ENCODE assay signal across 10 cellular contexts in the genomic region with DNA sequence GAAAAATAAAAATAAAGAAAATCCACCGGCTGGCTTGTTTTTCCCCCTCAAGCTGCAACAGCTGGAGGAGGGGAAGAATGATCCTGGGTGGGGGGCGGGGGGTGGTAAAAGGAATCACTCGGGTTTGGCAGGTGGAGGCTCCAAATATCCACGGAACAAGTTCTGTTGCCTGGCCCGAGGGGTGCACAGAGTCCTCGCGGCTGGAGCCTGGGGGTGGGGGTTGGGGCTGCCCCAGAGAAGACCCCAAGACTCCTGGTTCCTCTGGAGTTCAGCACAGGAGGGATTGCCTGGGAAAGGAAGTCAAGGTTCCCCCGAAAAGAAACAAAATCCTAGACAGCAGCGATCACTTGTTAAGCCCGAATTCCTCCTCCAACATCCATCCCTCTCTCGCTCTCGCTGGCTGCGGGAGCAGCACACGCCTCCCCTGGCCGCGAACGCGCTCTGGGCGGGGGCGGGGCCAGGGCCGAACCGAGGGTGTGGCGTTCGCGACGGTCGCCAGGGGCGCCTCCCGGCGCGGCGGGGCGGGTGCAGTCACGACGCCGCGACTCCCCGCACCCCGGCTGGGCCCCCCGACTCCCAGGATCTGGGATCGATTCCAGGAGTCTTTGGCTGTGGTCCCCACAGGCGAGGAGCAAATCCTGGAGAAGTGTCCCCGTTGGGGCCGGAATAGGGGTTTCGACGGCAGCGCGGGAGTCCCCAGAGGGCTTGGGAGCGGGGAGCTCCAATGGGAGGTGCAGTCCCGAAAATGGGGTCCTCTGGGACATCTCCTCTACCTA. TPM values are rescaled to one million over a fixed set of nuclear protein-coding genes. Genes with fewer than 3 reads are reported as not detected.
A peak's percentile ranks its signal among the peaks of the same experiment; 100 is the strongest.
DNase-seq lines count a peak whose midpoint lies in the region; ATAC-seq and TF ChIP-seq lines count a peak whose summit lies in the region.
"Had no signal": no experiment of that assay in that cellular context is flagged by ENCODE, and none has a peak within 500 bp of the region (broad histone marks: within the 10 kb centered on the region; RNA-seq: fewer than 3 reads in every experiment).

Gene KCNA4, minus strand, starts transcription at position 443 of the 776 bp plus-strand sequence. CDS start 4,352 bp downstream, outside the sequence.

- H3K27me3 ChIP-seq in ascending aorta, result no peaks in the 10 kb centered on the region
- peaks cover 44% of the 10 kb centered on the region for H3K27me3 ChIP-seq in suprapubic skin
- peaks cover 18% of the 10 kb centered on the region for H3K27me3 ChIP-seq in effector memory CD4-positive, alpha-beta T cell (replicated peaks; ENCODE audit: control insufficient read depth, insufficient read depth, low read length, poor library complexity, severe bottlenecking)
- 0 out of 2 replicates have a peak, but pooled peaks cover 6% of the 10 kb centered on the region for H3K27me3 ChIP-seq in PC-3 (ENCODE audit: low read length)

- POLR2A ChIA-PET in PC-3 (lab: Charles Lee; ENCODE audit: unreplicated experiment), result no interaction called here

- no peak within 1 kb of the TSS for H3K4me2 ChIP-seq in PC-3 (ENCODE audit: low read length)

- WGBS in suprapubic skin, result 2% methylated on average over 26 of the region's 50 CpGs

- no peaks in the 10 kb centered on the region for H3K36me3 ChIP-seq in ascending aorta
- H3K36me3 ChIP-seq in suprapubic skin, result no peaks in the 10 kb centered on the region
- H3K36me3 ChIP-seq in effector memory CD4-positive, alpha-beta T cell (ENCODE audit: control insufficient read depth, insufficient read depth, low read length), result no peaks in the 10 kb centered on the region
- H3K36me3 ChIP-seq in PC-3 (ENCODE audit: low read depth, low read length), result no peaks in the 10 kb centered on the region

- H3K9me2 ChIP-seq in PC-3 (replicated peaks; ENCODE audit: low read length), result no peaks in the 10 kb centered on the region

- H3F3A ChIP-seq in PC-3 (ENCODE audit: low read length, unreplicated experiment), result no peaks in the 10 kb centered on the region

- CTCF ChIA-PET in PC-3 (lab: Charles Lee), result no interaction called here

- H3K9ac ChIP-seq in PC-3 (ENCODE audit: low read length), result no peak within 1 kb of the TSS

- H3K27ac ChIP-seq in ascending aorta (no peak within 1 kb of the TSS), suprapubic skin (no peak within 1 kb of the TSS), PC-3 (ENCODE audit: low read length) (no peak within 1 kb of the TSS)
- no peak within 1 kb of the TSS for H3K27ac ChIP-seq in effector memory CD4-positive, alpha-beta T cell (ENCODE audit: insufficient read depth, low read length, poor library complexity, severe bottlenecking)

- no peaks in the 10 kb centered on the region for H4K20me1 ChIP-seq in PC-3 (ENCODE audit: low read length)

- no peaks in the 10 kb centered on the region for H3K9me3 ChIP-seq in ascending aorta
- H3K9me3 ChIP-seq in suprapubic skin, result no peaks in the 10 kb centered on the region
- no peaks in the 10 kb centered on the region for H3K9me3 ChIP-seq in effector memory CD4-positive, alpha-beta T cell (ENCODE audit: control insufficient read depth, low read length)
- no peaks in the 10 kb centered on the region for H3K9me3 ChIP-seq in PC-3 (ENCODE audit: low read length)

- peak; percentile 54 for DNase-seq in DMS 273 (lab: John Stamatoyannopoulos, UW; ENCODE audit: unreplicated experiment)
- no peak for DNase-seq in DMS 273 treated with DMSO at 0.1 percent for 48 hours (lab: John Stamatoyannopoulos, UW)
- no peak for DNase-seq in ascending aorta (ENCODE audit: low spot score in 2 of 2)
- peak; percentile 75 for DNase-seq in islet precursor cell
- DNase-seq in suprapubic skin (ENCODE audit: low spot score in 2 of 2), result no peak
- DNase-seq in effector memory CD4-positive, alpha-beta T cell, result no peak
- DNase-seq in PC-3, result no peak
- DNase-seq: activated CD8-positive, alpha-beta T cell treated with anti-CD3 and anti-CD28 coated beads for 36 hours; stimulated activated CD4-positive, alpha-beta T cell treated with anti-CD3 and anti-CD28 coated beads, Interleukin-1b, Interleukin-23, amount 100 ng/mL, for 48 hours had no signal

- H3K79me2 ChIP-seq in PC-3 (ENCODE audit: low read length), result no peaks in the 10 kb centered on the region

- peak within 1 kb of the TSS; percentile 53 to 55 for H3K4me3 ChIP-seq in ascending aorta
- H3K4me3 ChIP-seq in suprapubic skin, result peak within 1 kb of the TSS; percentile 43
- no peak within 1 kb of the TSS for H3K4me3 ChIP-seq in effector memory CD4-positive, alpha-beta T cell (ENCODE audit: insufficient read depth, low read depth, low read length, poor library complexity, severe bottlenecking)
- H3K4me3 ChIP-seq in PC-3 (ENCODE audit: low read length), result no peak within 1 kb of the TSS

- H3K4me1 ChIP-seq in ascending aorta, result peaks cover 0 to 3% of the 10 kb centered on the region in 2 donors
- peaks cover 15% of the 10 kb centered on the region for H3K4me1 ChIP-seq in suprapubic skin
- H3K4me1 ChIP-seq in effector memory CD4-positive, alpha-beta T cell (ENCODE audit: control insufficient read depth, insufficient read depth, low read length, poor library complexity, severe bottlenecking), result no peaks in the 10 kb centered on the region
- no peaks in the 10 kb centered on the region for H3K4me1 ChIP-seq in PC-3 (ENCODE audit: insufficient read depth, low read length)

- no TSS peak for BruUV-seq in PC-3 (replicated peaks; lab: Mats Ljungman, UMichigan)

- no peak for TF ChIP-seq CTCF in ascending aorta (IDR thresholded peaks at IDR 0.05)
- no peak for TF ChIP-seq CTCF in suprapubic skin (IDR thresholded peaks at IDR 0.05)
- TF ChIP-seq CTCF in PC-3 (conservative IDR thresholded peaks at IDR 0.05; ENCODE audit: low read depth, low read length), result no peak

- intact Hi-C loops in ascending aorta (cut with DNase I) (no loop called here), PC-3 (cut with micrococcal nuclease) (no loop called here)

- no peak within 1 kb of the TSS for H2AFZ ChIP-seq in PC-3 (ENCODE audit: low read length)

- ATAC-seq in PC-3, result no peak
- ATAC-seq in GM19455 (IDR thresholded peaks at IDR 0.05; ENCODE audit: unreplicated experiment), result no peak
- ATAC-seq: activated CD8-positive, alpha-beta T cell treated with anti-CD3 and anti-CD28 coated beads for 36 hours had no signal

- no peak for TF ChIP-seq POLR2A in suprapubic skin (IDR thresholded peaks at IDR 0.05)

- TF ChIP-seq EP300 in suprapubic skin (IDR thresholded peaks at IDR 0.05), result no peak

RNA-seq across cellular contexts. Expression of gene KCNA4, which starts in this region (rescaled TPM):
- total RNA-seq in ascending aorta (0.11 TPM), suprapubic skin (under 1 TPM; 0.16 to 0.95 (median 0.45) TPM), PC-3 (2014; rRNA removed) (not detected in 2 replicates)
- total RNA-seq: activated CD8-positive, alpha-beta T cell treated with anti-CD3 and anti-CD28 coated beads for 36 hours had no signal

Comparison
In these comparisons a context has a peak if more than half of its experiments do, and no peak if none do; other contexts are left out.
1. DNase-seq: peak in DMS 273 (single experiment) and islet precursor cell (single experiment); none in DMS 273 treated with DMSO at 0.1 percent for 48 hours (single experiment), ascending aorta (0 of 2), suprapubic skin (0 of 2), effector memory CD4-positive, alpha-beta T cell (0 of 3) and PC-3 (single experiment).
2. H3K4me3 ChIP-seq: peak in ascending aorta (2 of 2) and suprapubic skin (single experiment); none in effector memory CD4-positive, alpha-beta T cell (single experiment) and PC-3 (single experiment).